Comparison of ENCODE assay signal across 9 cellular contexts in genomic region chr2:46632349-46632748, GRCh38. TPM values are rescaled to one million over a fixed set of nuclear protein-coding genes. Genes with fewer than 3 reads are reported as not detected.
A peak's percentile ranks its signal among the peaks of the same experiment; 100 is the strongest.
DNase-seq lines count a peak whose midpoint lies in the region; ATAC-seq, FAIRE-seq and TF ChIP-seq lines count a peak whose summit lies in the region.
"Had no signal": no experiment of that assay in that cellular context is flagged by ENCODE, and none has a peak within 500 bp of the region (broad histone marks: within the 10 kb centered on the region; RNA-seq: fewer than 3 reads in every experiment).

No MANE protein-coding gene starts in this region.

- no peak overlapping the region for H3K23ac ChIP-seq in H1 (ENCODE audit: insufficient read length)

- no peak overlapping the region for H2BK120ac ChIP-seq in H1 (replicated peaks; ENCODE audit: low read depth, low read length)

- H3K4me2 ChIP-seq in H1 (ENCODE audit: insufficient read depth in 1 of 2, low read depth in 2 of 2, low read length in 2 of 2) = no peak overlapping the region

- no peaks in the 10 kb centered on the region for H3K23me2 ChIP-seq in H1 (ENCODE audit: low read depth, low read length)

- H3K36me3 ChIP-seq in H1 (ENCODE audit: control insufficient read depth in 2 of 4, insufficient read depth in 4 of 4, low read length in 3 of 4) = peaks cover 0 to 3% (median 0%) of the 10 kb centered on the region in 4 experiments; a peak in 1 of 8 replicates

- H2AK5ac ChIP-seq in H1 (ENCODE audit: low read depth, low read length) = no peak overlapping the region

- no peak overlapping the region for H2BK15ac ChIP-seq in H1 (ENCODE audit: low read length)

- no peak overlapping the region for H4K91ac ChIP-seq in H1 (replicated peaks; ENCODE audit: insufficient read length, low read length)

- TF ChIP-seq RAD21 in H1 (IDR thresholded peaks at IDR 0.05 in 1 of 2, conservative IDR thresholded peaks at IDR 0.05 in 1 of 2; ENCODE audit: low read depth in 2 of 2, low read length in 2 of 2) = peak; percentile 68 to 71

- no peak for ATAC-seq in HG03039 (IDR thresholded peaks at IDR 0.05; ENCODE audit: unreplicated experiment)

- no peaks in the 10 kb centered on the region for H4K20me1 ChIP-seq in H1 (replicated peaks in 1 of 2; ENCODE audit: control insufficient read depth in 1 of 2, insufficient read depth in 2 of 2, low read length in 2 of 2)

- H3K9me3 ChIP-seq in H1 (ENCODE audit: insufficient read depth in 2 of 2, low read depth in 1 of 2, low read length in 1 of 2) = no peaks in the 10 kb centered on the region

- H3K27me3 ChIP-seq in H1 (replicated peaks in 1 of 4; ENCODE audit: control insufficient read depth in 3 of 4, extremely low read depth in 1 of 4, insufficient read depth in 3 of 4, low read length in 3 of 4) = no peaks in the 10 kb centered on the region

- peaks cover 24% of the 10 kb centered on the region for H3K36me3 Mint-ChIP-seq in nephron progenitor cell (ENCODE audit: low read depth)

- H4K8ac ChIP-seq in H1 (ENCODE audit: extremely low read depth, insufficient read depth, low read length) = no peak overlapping the region

- H3K4ac ChIP-seq in H1 (replicated peaks; ENCODE audit: insufficient read length, low read depth, low read length) = no peak overlapping the region

- CTCF ChIA-PET in H1 (lab: Charles Lee; ENCODE audit: partially characterized antibody) = interaction anchor here (0.7 to 2.5 kb wide), 7 partner anchors 18 to 257 kb away, joined by 3 to 14 read pairs (median 4); no protein-coding TSS in a partner anchor

- TF ChIP-seq CTCF in H1 (IDR thresholded peaks at IDR 0.05; ENCODE audit: control extremely low read depth in 1 of 3, insufficient read depth in 1 of 3, low read depth in 1 of 3, low read length in 3 of 3) = peak in 2 of 3 experiments; percentile 35 to 44; a peak in 2 of 4 replicates
- TF ChIP-seq CTCF in nephron progenitor cell (IDR thresholded peaks at IDR 0.05) = peak; percentile 44

- H3K56ac ChIP-seq in H1 (replicated peaks; ENCODE audit: insufficient read length, low read depth, low read length) = no peak overlapping the region

- TF ChIP-seq POLR2A in H1 (IDR thresholded peaks at IDR 0.05; ENCODE audit: control extremely low read depth in 1 of 2, low read depth in 2 of 2, low read length in 2 of 2) = no peak

- no peak overlapping the region for H4K5ac ChIP-seq in H1 (ENCODE audit: insufficient read length, low read depth, low read length)

- H3K4me1 Mint-ChIP-seq in nephron progenitor cell = no peaks in the 10 kb centered on the region

- no peak overlapping the region for H2BK5ac ChIP-seq in H1 (ENCODE audit: low read depth, low read length)

- no peaks in the 10 kb centered on the region for H3K79me2 ChIP-seq in H1 (ENCODE audit: control insufficient read depth in 1 of 2, insufficient read depth in 2 of 2, low read length in 2 of 2)

- no peaks in the 10 kb centered on the region for H3K4me1 ChIP-seq in H1 (replicated peaks in 1 of 4; ENCODE audit: control insufficient read depth in 3 of 4, insufficient read depth in 4 of 4, low read length in 3 of 4)

- DNase-seq in A172 (ENCODE audit: low spot score) (peak; percentile 70), GM03348 (ENCODE audit: low spot score) (peak; percentile 66), NCI-H748 (lab: John Stamatoyannopoulos, UW; ENCODE audit: unreplicated experiment) (peak; percentile 25), H1 (ENCODE audit: low read depth in 1 of 2, low spot score in 2 of 2) (no peak), nephron progenitor cell (no peak), NCI-H2029 treated with DMSO at 0.1 percent for 48 hours (lab: John Stamatoyannopoulos, UW) (no peak), NCI-H526 treated with DMSO at 0.1 percent for 48 hours (lab: John Stamatoyannopoulos, UW) (no peak)

- H2AFZ ChIP-seq in H1 (ENCODE audit: low read length) = no peak overlapping the region

- H3K79me1 ChIP-seq in H1 (ENCODE audit: low read depth, low read length) = no peaks in the 10 kb centered on the region

- FAIRE-seq in H1 (lab: Jason Lieb, UNC) = no peak
- FAIRE-seq: colon had no signal

- no peak overlapping the region for H3K4me3 ChIP-seq in H1 (ENCODE audit: extremely low read depth in 1 of 4, insufficient read depth in 2 of 4, low read depth in 3 of 4, low read length in 4 of 4)

- H2BK12ac ChIP-seq in H1 (ENCODE audit: low read depth, low read length) = no peak overlapping the region

- no peak overlapping the region for H3K4me3 Mint-ChIP-seq in nephron progenitor cell

- no peak overlapping the region for H3K9ac ChIP-seq in H1 (replicated peaks in 1 of 4; ENCODE audit: extremely low read depth in 1 of 4, low read depth in 3 of 4, low read length in 3 of 4)

- peaks cover 2% of the 10 kb centered on the region for H3K27me3 Mint-ChIP-seq in nephron progenitor cell (ENCODE audit: low read depth, poor library complexity)

- H3K14ac ChIP-seq in H1 (ENCODE audit: insufficient read length) = no peak overlapping the region

- no peak overlapping the region for H3K27ac ChIP-seq in H1 (ENCODE audit: low read depth, low read length)

- POLR2A ChIA-PET in H1 (lab: Charles Lee; ENCODE audit: partially characterized antibody) = no interaction called here

- H3K9me3 Mint-ChIP-seq in nephron progenitor cell = no peaks in the 10 kb centered on the region

- TF ChIP-seq EP300 in H1 (IDR thresholded peaks at IDR 0.05; ENCODE audit: borderline replicate concordance in 1 of 2, low read depth in 2 of 2, low read length in 2 of 2) = no peak

- H3K18ac ChIP-seq in H1 (ENCODE audit: extremely low read depth, low read length) = no peak overlapping the region

- H3K27ac Mint-ChIP-seq in nephron progenitor cell = no peak overlapping the region

- no peak overlapping the region for H2BK20ac ChIP-seq in H1 (ENCODE audit: low read length)

TF ChIP-seq in H1, 55 proteins besides CTCF, POLR2A, EP300 and RAD21:
- TF ChIP-seq TAF1 (IDR thresholded peaks at IDR 0.05; ENCODE audit: low read depth, low read length) = no peak
- 0 out of 2 replicates have a peak, but pooled peaks have one; percentile 36 for TF ChIP-seq MAFK (IDR thresholded peaks at IDR 0.05; ENCODE audit: low read depth, low read length)

RNA-seq across cellular contexts. Expression of gene CRIPT, which starts 15.3 kb away (rescaled TPM):
- total RNA-seq in A172 (2014; rRNA removed; shearing (Covaris generic)) = 36.3 and 43.2 TPM in 2 replicates
- total RNA-seq in H1 (2021; fragmentation: NEBNext Ultra II Directional; extraction: Animal tissue kit (Norgen Biotek cat#: 25700)) = 13.5 and 13.8 TPM in 2 replicates
- polyA plus RNA-seq in H1 (2011; rRNA removed) = 1.9 and 4.0 TPM in 2 replicates
- polyA plus RNA-seq in H1 (2011; cell fraction: cytosol; rRNA removed) = 4.6 TPM
- polyA plus RNA-seq in H1 (2011; cell fraction: nucleus; rRNA removed) = 0.87 TPM
- polyA plus RNA-seq in H1 (2012, experiment 1 of 2) = 4.3 to 8.9 TPM (median 5.3 TPM) in 4 replicates
- polyA plus RNA-seq in H1 (2012, experiment 2 of 2) = 3.0 TPM
- 9.3 TPM for polyA plus RNA-seq in H1 (2013, experiment 1 of 2)
- 9.1 TPM for polyA plus RNA-seq in H1 (2013, experiment 2 of 2)
- 3.4 and 3.8 TPM in 2 replicates for polyA minus RNA-seq in H1 (2011; rRNA and poly(A)+ RNA removed)
- polyA minus RNA-seq in H1 (2011; cell fraction: cytosol; rRNA and poly(A)+ RNA removed) = 4.2 TPM
- polyA minus RNA-seq in H1 (2011; cell fraction: nucleus; rRNA and poly(A)+ RNA removed) = 7.9 TPM

RNA-seq across cellular contexts. Expression of gene PIGF, which starts 15.5 kb away (rescaled TPM):
- 18.6 and 26.5 TPM in 2 replicates for total RNA-seq in A172 (2014; rRNA removed; shearing (Covaris generic))
- total RNA-seq in H1 (2021; fragmentation: NEBNext Ultra II Directional; extraction: Animal tissue kit (Norgen Biotek cat#: 25700)) = 26.8 and 28.6 TPM in 2 replicates
- polyA plus RNA-seq in H1 (2011; rRNA removed) = 14.4 and 25.2 TPM in 2 replicates
- 25.2 TPM for polyA plus RNA-seq in H1 (2011; cell fraction: cytosol; rRNA removed)
- 16.4 TPM for polyA plus RNA-seq in H1 (2011; cell fraction: nucleus; rRNA removed)
- polyA plus RNA-seq in H1 (2012, experiment 1 of 2) = 18.5 to 26.9 TPM (median 22.6 TPM) in 4 replicates
- 5.7 TPM for polyA plus RNA-seq in H1 (2012, experiment 2 of 2)
- polyA plus RNA-seq in H1 (2013, experiment 1 of 2) = 34.7 TPM
- 36.8 TPM for polyA plus RNA-seq in H1 (2013, experiment 2 of 2)
- 20.7 and 25.1 TPM in 2 replicates for polyA minus RNA-seq in H1 (2011; rRNA and poly(A)+ RNA removed)
- 18.4 TPM for polyA minus RNA-seq in H1 (2011; cell fraction: cytosol; rRNA and poly(A)+ RNA removed)
- 39.5 TPM for polyA minus RNA-seq in H1 (2011; cell fraction: nucleus; rRNA and poly(A)+ RNA removed)

Comparison
In these comparisons a context has a peak if more than half of its experiments do, and no peak if none do; other contexts are left out.
1. DNase-seq: peak in A172 (single experiment), GM03348 (single experiment) and NCI-H748 (single experiment); none in H1 (0 of 2), nephron progenitor cell (single experiment), NCI-H2029 treated with DMSO at 0.1 percent for 48 hours (single experiment) and NCI-H526 treated with DMSO at 0.1 percent for 48 hours (single experiment).